20 cellular contexts compared by ENCODE assay signal in the genomic region with DNA sequence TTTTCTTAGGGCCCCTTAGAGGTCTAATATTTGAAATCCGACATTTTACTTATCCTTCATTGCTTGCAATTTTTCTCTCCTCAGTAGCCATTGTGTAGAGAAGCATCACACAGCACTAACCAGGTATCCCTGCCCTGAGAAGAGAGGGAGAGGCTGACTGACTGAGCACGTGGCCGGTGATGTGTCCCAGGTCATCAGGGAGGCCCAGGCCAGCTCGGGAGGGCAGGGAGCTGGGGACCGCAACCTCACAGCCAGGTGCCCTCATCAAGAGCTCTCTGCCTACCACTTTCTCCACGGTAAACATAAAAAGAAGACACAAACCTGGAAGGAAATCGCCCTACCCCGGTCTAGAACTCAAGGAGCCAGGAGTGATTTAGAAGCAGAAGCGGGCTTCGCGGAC.
"Had no signal": no experiment of that assay in that cellular context is flagged by ENCODE, and none has a peak within 500 bp of the region (broad histone marks: within the 10 kb centered on the region; RNA-seq: fewer than 3 reads in every experiment).

No MANE protein-coding gene starts in this region.

- H3K4me3 Mint-ChIP-seq: immature natural killer cell, mesothelial cell of epicardium had no signal

- H3K4me2 ChIP-seq: hepatocyte had no signal

- DNase-seq: dermis blood vessel endothelial cell; dorsolateral prefrontal cortex; effector CD4-positive, alpha-beta T cell; effector memory CD4-positive, alpha-beta T cell; foreskin keratinocyte; heart left ventricle; hypothalamus; immature natural killer cell; islet precursor cell; left cardiac atrium; left lung; left ventricle myocardium superior; lower lobe of right lung; mesenchymal stem cell had no signal

- H3K4me1 ChIP-seq: esophagus muscularis mucosa, foreskin keratinocyte, gastroesophageal sphincter, heart left ventricle, left lung, lower lobe of right lung had no signal

- H3K27ac Mint-ChIP-seq: immature natural killer cell, mesothelial cell of epicardium had no signal

- H3K4me3 ChIP-seq: coronary artery, dorsolateral prefrontal cortex, esophagus muscularis mucosa, gastroesophageal sphincter, heart left ventricle, hepatocyte, left lung, lower lobe of right lung, mucosa of descending colon had no signal

- H3K9me3 Mint-ChIP-seq: mesothelial cell of epicardium had no signal

- H3K27me3 ChIP-seq: dorsolateral prefrontal cortex, foreskin keratinocyte, hepatocyte had no signal

- H3K36me3 ChIP-seq: esophagus muscularis mucosa, gastroesophageal sphincter, heart left ventricle, left lung, lower lobe of right lung had no signal

- H3K9me3 ChIP-seq: heart left ventricle, lower lobe of right lung, mucosa of descending colon had no signal

- H3K4me1 Mint-ChIP-seq: immature natural killer cell, mesothelial cell of epicardium had no signal

- H3K27ac ChIP-seq: coronary artery, dorsolateral prefrontal cortex, esophagus muscularis mucosa, foreskin keratinocyte, gastroesophageal sphincter, heart left ventricle, hepatocyte, left lung, lower lobe of right lung had no signal

- ATAC-seq: foreskin keratinocyte, gastroesophageal sphincter, heart left ventricle, left cardiac atrium, left lung, left ventricle myocardium superior, lower lobe of right lung, mucosa of descending colon had no signal

- H3K36me3 Mint-ChIP-seq: immature natural killer cell, mesothelial cell of epicardium had no signal

- H2AFZ ChIP-seq: hepatocyte had no signal
